ENCODE assay signal across 18 cellular contexts in genomic region chr2:197487385-197487784, GRCh38. TPM values are rescaled to one million over a fixed set of nuclear protein-coding genes. Genes with fewer than 3 reads are reported as not detected.
DNase-seq lines count a peak whose midpoint lies in the region; ATAC-seq and TF ChIP-seq lines count a peak whose summit lies in the region.
"Had no signal": no experiment of that assay in that cellular context is flagged by ENCODE, and none has a peak within 500 bp of the region (broad histone marks: within the 10 kb centered on the region; RNA-seq: fewer than 3 reads in every experiment).

No MANE protein-coding gene starts in this region.

- no peak for ATAC-seq in Right ventricle myocardium inferior
- no peak for ATAC-seq in WTC11
- ATAC-seq in esophagus mucosa, result no peak
- ATAC-seq: GM12878 had no signal

- H3K4me3 ChIP-seq in left ventricle myocardium inferior (no peak overlapping the region), neutrophil (ENCODE audit: low read depth in 1 of 2, low read length in 1 of 2) (no peak overlapping the region)
- H3K4me3 ChIP-seq: GM12878 had no signal

- H3K4me1 Mint-ChIP-seq in activated T-cell treated with anti-CD3 and anti-CD28 coated beads, Interleukin-2, amount 50 U/mL, for 24 hours (ENCODE audit: low read depth), result peaks cover 35% of the 10 kb centered on the region
- H3K4me1 Mint-ChIP-seq in WTC11, result no peaks in the 10 kb centered on the region

- H3K4me1 ChIP-seq in left ventricle myocardium inferior (peaks cover 9% of the 10 kb centered on the region), neutrophil (ENCODE audit: control insufficient read depth in 1 of 2, insufficient read depth in 1 of 2, low read depth in 1 of 2, low read length in 1 of 2) (peaks cover 25 to 27% of the 10 kb centered on the region in 2 experiments)
- H3K4me1 ChIP-seq: BE2C had no signal

- POLR2A ChIA-PET in WTC11 (lab: Charles Lee), result interaction anchor here (1.2 kb wide), 1 partner anchor 13 kb away, joined by 3 read pairs; the partner anchor contains the start of gene HSPE1

- peaks cover 15% of the 10 kb centered on the region for H3K9me3 ChIP-seq in left ventricle myocardium inferior (replicated peaks)
- H3K9me3 ChIP-seq in neutrophil, result no peaks in the 10 kb centered on the region
- H3K9me3 ChIP-seq: BE2C had no signal

- TF ChIP-seq CTCF in left ventricle myocardium inferior (IDR thresholded peaks at IDR 0.05; ENCODE audit: borderline replicate concordance), result no peak
- TF ChIP-seq CTCF in WTC11 (IDR thresholded peaks at IDR 0.05), result no peak
- TF ChIP-seq CTCF in neutrophil (IDR thresholded peaks at IDR 0.05), result no peak

- H3K27me3 ChIP-seq in left ventricle myocardium inferior (ENCODE audit: low read depth) (no peaks in the 10 kb centered on the region), neutrophil (no peaks in the 10 kb centered on the region)
- H3K27me3 ChIP-seq: BE2C had no signal

- intact Hi-C loops in left ventricle myocardium inferior (cut with micrococcal nuclease) (no loop called here), Right ventricle myocardium inferior (cut with DNase I) (no loop called here)

- CTCF ChIA-PET in WTC11 (lab: Charles Lee), result no interaction called here

- no peaks in the 10 kb centered on the region for H3K27me3 Mint-ChIP-seq in activated T-cell treated with anti-CD3 and anti-CD28 coated beads, Interleukin-2, amount 50 U/mL, for 24 hours
- no peaks in the 10 kb centered on the region for H3K27me3 Mint-ChIP-seq in WTC11 (ENCODE audit: low read depth)
- H3K27me3 Mint-ChIP-seq: IgD-negative memory B cell had no signal

- H3K27ac Mint-ChIP-seq in activated T-cell treated with anti-CD3 and anti-CD28 coated beads, Interleukin-2, amount 50 U/mL, for 24 hours, result peak overlapping the region; percentile 68
- peak overlapping the region; percentile 42; the same call in 1 of the 2 replicates for H3K27ac Mint-ChIP-seq in WTC11

- no peak for DNase-seq in activated T-cell treated with anti-CD3 and anti-CD28 coated beads, Interleukin-2, amount 50 U/mL, for 24 hours
- DNase-seq in activated T-cell treated with anti-CD3 and anti-CD28 coated beads, Interleukin-2, amount 50 U/mL, for 48 hours, result no peak
- no peak for DNase-seq in left ventricle myocardium inferior
- no peak for DNase-seq in Right ventricle myocardium inferior (ENCODE audit: missing footprints)
- no peak for DNase-seq in WTC11 (ENCODE audit: low spot score)
- no peak for DNase-seq in G401 (ENCODE audit: low spot score)
- DNase-seq: BE2C, Karpas-422, MV-4-11, NCI-H1105 treated with DMSO at 0.1 percent for 48 hours, NCI-H2029 treated with DMSO at 0.1 percent for 48 hours, NCI-H226, NCI-H510A treated with DMSO at 0.1 percent for 48 hours, NCI-H748 treated with DMSO at 0.1 percent for 48 hours had no signal

- H3K36me3 ChIP-seq in left ventricle myocardium inferior (peaks cover 95% of the 10 kb centered on the region), neutrophil (peaks cover 45% of the 10 kb centered on the region)

- H3K4me3 Mint-ChIP-seq in activated T-cell treated with anti-CD3 and anti-CD28 coated beads, Interleukin-2, amount 50 U/mL, for 24 hours, result no peak overlapping the region
- H3K4me3 Mint-ChIP-seq in WTC11, result no peak overlapping the region
- H3K4me3 Mint-ChIP-seq: IgD-negative memory B cell had no signal

- H3K27ac ChIP-seq in left ventricle myocardium inferior (replicated peaks) (peak overlapping the region; percentile 74), neutrophil (peak overlapping the region; percentile 10)

- peaks cover 15% of the 10 kb centered on the region for H3K9me3 Mint-ChIP-seq in activated T-cell treated with anti-CD3 and anti-CD28 coated beads, Interleukin-2, amount 50 U/mL, for 24 hours
- H3K9me3 Mint-ChIP-seq in WTC11, result peaks cover 10% of the 10 kb centered on the region; the same call in 1 of the 2 replicates

- H3K36me3 Mint-ChIP-seq in activated T-cell treated with anti-CD3 and anti-CD28 coated beads, Interleukin-2, amount 50 U/mL, for 24 hours (ENCODE audit: low read depth), result peaks cover 98% of the 10 kb centered on the region
- H3K36me3 Mint-ChIP-seq in WTC11, result peaks cover 84% of the 10 kb centered on the region

- in situ Hi-C loops in G401 (cut with HindIII; ENCODE audit: low sequenced_read_pairs), result no loop called here

TF ChIP-seq in WTC11, 78 proteins besides CTCF, POLR2A, EP300 and RAD21 (continues in another document):
- TF ChIP-seq RORB (CRISPR knock-in tag; IDR thresholded peaks at IDR 0.05) (no peak), USF1 (CRISPR knock-in tag; IDR thresholded peaks at IDR 0.05) (no peak), CDX4 (CRISPR knock-in tag; IDR thresholded peaks at IDR 0.05; ENCODE audit: borderline replicate concordance) (no peak), PRDM15 (CRISPR knock-in tag; IDR thresholded peaks at IDR 0.05) (no peak), SMAD3 (CRISPR knock-in tag; IDR thresholded peaks at IDR 0.05; ENCODE audit: borderline replicate concordance) (no peak), ZBTB43 (CRISPR knock-in tag; IDR thresholded peaks at IDR 0.05) (no peak), ZNF671 (CRISPR knock-in tag; IDR thresholded peaks at IDR 0.05) (no peak), ZNF416 (CRISPR knock-in tag; IDR thresholded peaks at IDR 0.05) (no peak), ZNF138 (CRISPR knock-in tag; conservative IDR thresholded peaks at IDR 0.05) (no peak)

RNA-seq across cellular contexts. Expression of gene HSPD1, which starts 12.3 kb away (rescaled TPM):
- total RNA-seq in left ventricle myocardium inferior (143 TPM), Right ventricle myocardium inferior (145 TPM), WTC11 (2021) (995 to 1,024 TPM (median 1,000 TPM) in 3 replicates), esophagus mucosa (127 TPM)
- total RNA-seq in G401 (2014; rRNA removed; shearing (Covaris generic)), result 108 and 158 TPM in 2 replicates

RNA-seq across cellular contexts. Expression of gene HSPE1, which starts 12.8 kb away (rescaled TPM):
- total RNA-seq in left ventricle myocardium inferior, result 120 TPM
- total RNA-seq in Right ventricle myocardium inferior, result 105 TPM
- 333 to 372 TPM (median 366 TPM) in 3 replicates for total RNA-seq in WTC11 (2021)
- 163 and 218 TPM in 2 replicates for total RNA-seq in G401 (2014; rRNA removed; shearing (Covaris generic))
- 63.5 TPM for total RNA-seq in esophagus mucosa

RNA-seq across cellular contexts. Expression of gene MOB4, which starts 28.5 kb away (rescaled TPM):
- total RNA-seq in left ventricle myocardium inferior, result 35.7 TPM
- 31.0 TPM for total RNA-seq in Right ventricle myocardium inferior
- 40.8 to 55.7 TPM (median 47.8 TPM) in 3 replicates for total RNA-seq in WTC11 (2021)
- total RNA-seq in G401 (2014; rRNA removed; shearing (Covaris generic)), result 22.6 and 34.1 TPM in 2 replicates
- 17.5 TPM for total RNA-seq in esophagus mucosa

RNA-seq across cellular contexts. Expression of gene COQ10B, which starts 34.0 kb away (rescaled TPM):
- 28.2 TPM for total RNA-seq in left ventricle myocardium inferior
- total RNA-seq in Right ventricle myocardium inferior, result 20.5 TPM
- 17.7 to 21.7 TPM (median 19.9 TPM) in 3 replicates for total RNA-seq in WTC11 (2021)
- total RNA-seq in G401 (2014; rRNA removed; shearing (Covaris generic)), result 39.4 and 61.2 TPM in 2 replicates
- total RNA-seq in esophagus mucosa, result 12.8 TPM

RNA-seq across cellular contexts. Expression of gene SF3B1, which starts 52.6 kb away (rescaled TPM):
- total RNA-seq in left ventricle myocardium inferior, result 143 TPM
- total RNA-seq in Right ventricle myocardium inferior, result 126 TPM
- 277 to 321 TPM (median 296 TPM) in 3 replicates for total RNA-seq in WTC11 (2021)
- 199 and 255 TPM in 2 replicates for total RNA-seq in G401 (2014; rRNA removed; shearing (Covaris generic))
- total RNA-seq in esophagus mucosa, result 113 TPM
